ENCODE assay signal across 21 cellular contexts in genomic region chr1:19177811-19178210, GRCh38. TPM values are rescaled to one million over a fixed set of nuclear protein-coding genes. Genes with fewer than 3 reads are reported as not detected.
DNase-seq lines count a peak whose midpoint lies in the region; ATAC-seq, FAIRE-seq and TF ChIP-seq lines count a peak whose summit lies in the region.
"Had no signal": no experiment of that assay in that cellular context is flagged by ENCODE, and none has a peak within 500 bp of the region (broad histone marks: within the 10 kb centered on the region; RNA-seq: fewer than 3 reads in every experiment).

No MANE protein-coding gene starts in this region.

- TF ChIP-seq CTCF in right lobe of liver (IDR thresholded peaks at IDR 0.05) (no peak), HepG2 (CRISPR knock-in tag; IDR thresholded peaks at IDR 0.05) (no peak), A673 (conservative IDR thresholded peaks at IDR 0.05; ENCODE audit: low read depth, low read length) (no peak)

- in situ Hi-C loops in HepG2 (cut with HindIII; ENCODE audit: extremely low pct_ligation_motif_present, low pct_unique_long_range_greater_than_20kb), result loop anchor here (10.0 kb wide), 1 partner anchor 57 kb away; no protein-coding TSS in a partner anchor

- CTCF ChIA-PET in HepG2 (lab: Yijun Ruan, JAX; ENCODE audit: low intra/inter-chr PET ratio, low total read pairs), result no interaction called here
- CTCF ChIA-PET in A673 (lab: Charles Lee), result interaction anchor here (0.9 kb wide), 1 partner anchor 476 kb away, joined by 3 read pairs; no protein-coding TSS in a partner anchor

- TF ChIP-seq POLR2A in right lobe of liver (IDR thresholded peaks at IDR 0.05), result no peak
- TF ChIP-seq POLR2A in HepG2 (IDR thresholded peaks at IDR 0.05; ENCODE audit: insufficient read depth in 1 of 2, low read depth in 2 of 2, low read length in 2 of 2), result no peak

- H4K20me1 ChIP-seq in HepG2 (ENCODE audit: insufficient read depth, low read length), result no peaks in the 10 kb centered on the region

- no peak overlapping the region for H2AFZ ChIP-seq in HepG2 (ENCODE audit: low read length)
- H2AFZ ChIP-seq: GM23338 had no signal

- peak overlapping the region; percentile 51 for H3K27ac Mint-ChIP-seq in memory B cell
- H3K27ac Mint-ChIP-seq: B cell; CD4-positive, alpha-beta T cell; GM23338; H9 had no signal

- BruUV-seq in HepG2 (replicated peaks; lab: Mats Ljungman, UMichigan) (no TSS peak), A673 (replicated peaks; lab: Mats Ljungman, UMichigan) (no TSS peak)

- POLR2A ChIA-PET in HepG2 (lab: Yijun Ruan, JAX) (no interaction called here), A673 (lab: Charles Lee; ENCODE audit: low non-redundant PET) (no interaction called here)

- no peak overlapping the region for H3K4me2 ChIP-seq in HepG2 (ENCODE audit: low read depth, low read length)
- H3K4me2 ChIP-seq: BLaER1, GM23338 had no signal

- H3K27me3 ChIP-seq in right lobe of liver (no peaks in the 10 kb centered on the region), HepG2 (ENCODE audit: control insufficient read depth in 1 of 2, insufficient read depth in 2 of 2, low read length in 2 of 2) (no peaks in the 10 kb centered on the region), SJCRH30 (no peaks in the 10 kb centered on the region), A673 (replicated peaks; ENCODE audit: insufficient read depth, low read depth, low read length, poor library complexity) (no peaks in the 10 kb centered on the region)
- H3K27me3 ChIP-seq: BLaER1 had no signal

- DNase-seq in right lobe of liver (no peak), HepG2 (ENCODE audit: low spot score) (no peak), SJCRH30 (peak; percentile 59 to 74), memory B cell (ENCODE audit: low spot score in 2 of 2) (no peak), activated gamma-delta T cell treated with Interleukin-2 at 50 U/mL for 16 hours (no peak), A673 (ENCODE audit: low spot score) (no peak)
- DNase-seq: CD4-positive, alpha-beta T cell; CD8-positive, alpha-beta memory T cell; DMS 273 treated with DMSO at 0.1 percent for 48 hours; DMS79; EL; GDM1; H9 had no signal

- ATAC-seq in right lobe of liver, result no peak
- no peak; the same call in 2 of the 3 replicates for ATAC-seq in HepG2
- ATAC-seq in memory B cell (ENCODE audit: low read depth), result no peak
- ATAC-seq: GM12878, GM23338, HCT116 had no signal

- no peak for FAIRE-seq in HepG2 (lab: Jason Lieb, UNC)
- FAIRE-seq: D721Med, GM12878, GM19239 had no signal

- H3K27me3 Mint-ChIP-seq in memory B cell, result no peaks in the 10 kb centered on the region
- H3K27me3 Mint-ChIP-seq: B cell; CD4-positive, alpha-beta T cell; CD8-positive, alpha-beta memory T cell had no signal

- peaks cover 3 to 60% (median 42%) of the 10 kb centered on the region in 4 donors for H3K36me3 ChIP-seq in right lobe of liver
- H3K36me3 ChIP-seq in HepG2 (replicated peaks in 1 of 2; ENCODE audit: control insufficient read depth in 1 of 2, insufficient read depth in 2 of 2, low read length in 2 of 2), result peaks cover 34 to 90% of the 10 kb centered on the region in 2 experiments
- peaks cover 74% of the 10 kb centered on the region for H3K36me3 ChIP-seq in SJCRH30
- peaks cover 91% of the 10 kb centered on the region for H3K36me3 ChIP-seq in A673 (ENCODE audit: insufficient read depth, low read length, poor library complexity, severe bottlenecking)

- 94% methylated on average over 2 of the region's 2 CpGs for WGBS in right lobe of liver (ENCODE audit: insufficient coverage, low coverage, low lambda C conversion rate, missing lambda C conversion rate)
- WGBS in HepG2 (ENCODE audit: low lambda C conversion rate), result 96% methylated on average over 2 of the region's 2 CpGs

- H3K4me3 Mint-ChIP-seq in memory B cell, result no peak overlapping the region
- H3K4me3 Mint-ChIP-seq: B cell; CD4-positive, alpha-beta T cell; CD8-positive, alpha-beta memory T cell; GM23338; H9 had no signal

- H3K9ac ChIP-seq in HepG2 (ENCODE audit: insufficient read depth, low read depth, low read length), result no peak overlapping the region
- H3K9ac ChIP-seq: BLaER1 had no signal

- H3K4me1 Mint-ChIP-seq in memory B cell, result peaks cover 2% of the 10 kb centered on the region
- H3K4me1 Mint-ChIP-seq: B cell, GM23338, H9 had no signal

- no peaks in the 10 kb centered on the region for H3K79me2 ChIP-seq in HepG2 (ENCODE audit: insufficient read depth, low read length)

- intact Hi-C loops in right lobe of liver (cut with DNase I), result no loop called here
- intact Hi-C loops in HepG2 (cut with micrococcal nuclease; ENCODE audit: unreplicated experiment), result loop anchor here (2.0 kb wide), 1 partner anchor 63 kb away; no protein-coding TSS in a partner anchor
- intact Hi-C loops in A673 (cut with micrococcal nuclease; ENCODE audit: unreplicated experiment), result no loop called here

- peaks cover 0 to 35% (median 14%) of the 10 kb centered on the region in 4 donors for H3K4me1 ChIP-seq in right lobe of liver
- no peaks in the 10 kb centered on the region for H3K4me1 ChIP-seq in HepG2 (ENCODE audit: insufficient read depth, low read length)
- H3K4me1 ChIP-seq in SJCRH30, result peaks cover 16% of the 10 kb centered on the region
- no peaks in the 10 kb centered on the region for H3K4me1 ChIP-seq in A673 (ENCODE audit: insufficient read depth, low read length, poor library complexity, severe bottlenecking)

- TF ChIP-seq EP300 in HepG2 (IDR thresholded peaks at IDR 0.05; ENCODE audit: low read depth in 2 of 2, low read length in 2 of 2) (no peak), HepG2 (CRISPR knock-in tag; IDR thresholded peaks at IDR 0.05; ENCODE audit: borderline replicate concordance) (no peak)

- no peak for TF ChIP-seq RAD21 in HepG2 (CRISPR knock-in tag; IDR thresholded peaks at IDR 0.05)

- peaks cover 36% of the 10 kb centered on the region for H3K36me3 Mint-ChIP-seq in memory B cell

- no peaks in the 10 kb centered on the region for H3K9me3 Mint-ChIP-seq in memory B cell
- H3K9me3 Mint-ChIP-seq: CD4-positive, alpha-beta T cell; CD8-positive, alpha-beta memory T cell; GM23338; H9 had no signal

- H3K27ac ChIP-seq in right lobe of liver, result peak overlapping the region in 2 of 3 donors; percentile 69 to 76
- no peak overlapping the region for H3K27ac ChIP-seq in HepG2 (ENCODE audit: extremely low read length, insufficient read depth, low read length)
- no peak overlapping the region for H3K27ac ChIP-seq in SJCRH30
- H3K27ac ChIP-seq in A673 (ENCODE audit: low read depth, low read length, poor library complexity, severe bottlenecking), result no peak overlapping the region
- H3K27ac ChIP-seq: BLaER1, C4-2B had no signal

- H3K9me3 ChIP-seq in right lobe of liver, result no peaks in the 10 kb centered on the region
- no peaks in the 10 kb centered on the region for H3K9me3 ChIP-seq in HepG2 (ENCODE audit: low read length)
- H3K9me3 ChIP-seq in SJCRH30 (replicated peaks), result no peaks in the 10 kb centered on the region
- no peaks in the 10 kb centered on the region for H3K9me3 ChIP-seq in A673 (ENCODE audit: low read depth, low read length, poor library complexity, severe bottlenecking)
- H3K9me3 ChIP-seq: BLaER1 had no signal

- H3K4me3 ChIP-seq in right lobe of liver, result peak overlapping the region in 2 of 3 donors; percentile 31 to 36
- H3K4me3 ChIP-seq in HepG2 (replicated peaks in 1 of 3; ENCODE audit: insufficient read depth in 1 of 3, low read depth in 2 of 3, low read length in 3 of 3), result no peak overlapping the region
- no peak overlapping the region for H3K4me3 ChIP-seq in SJCRH30
- no peak overlapping the region for H3K4me3 ChIP-seq in A673 (ENCODE audit: low read depth, low read length, poor library complexity, severe bottlenecking)
- H3K4me3 ChIP-seq: BLaER1, GM12878, GM23338 had no signal

TF ChIP-seq in HepG2, 621 proteins besides CTCF, POLR2A, EP300 and RAD21 (continues in another document):
- TF ChIP-seq AGO2 (optimal IDR thresholded peaks at IDR 0.05; ENCODE audit: low read depth, low read length), result no peak
- no peak for TF ChIP-seq ZNF7 (CRISPR knock-in tag; IDR thresholded peaks at IDR 0.05)
- TF ChIP-seq SIN3B (IDR thresholded peaks at IDR 0.05; ENCODE audit: low read length), result no peak
- TF ChIP-seq FOXK1 (CRISPR knock-in tag; IDR thresholded peaks at IDR 0.05; ENCODE audit: borderline replicate concordance, low read depth), result no peak
- no peak for TF ChIP-seq ZNF878 (CRISPR knock-in tag; IDR thresholded peaks at IDR 0.05)
- TF ChIP-seq ZNF792 (CRISPR knock-in tag; IDR thresholded peaks at IDR 0.05), result no peak
- TF ChIP-seq ZNF484 (CRISPR knock-in tag; IDR thresholded peaks at IDR 0.05; ENCODE audit: borderline replicate concordance, low read depth), result no peak

RNA-seq across cellular contexts. Expression of gene UBR4, which starts 32.3 kb away (rescaled TPM):
- total RNA-seq in right lobe of liver, result 100 to 1,000 TPM in 2 of 6 experiments, 10 to 100 TPM in 4; 73.0 to 132 (median 90.1) TPM
- total RNA-seq in HepG2 (2016; rRNA removed; fragmentation: Illumina TruSeq; extraction: Trizol), result 59.1 and 66.2 TPM in 2 replicates
- total RNA-seq in HepG2 (2016; cell fraction: cytosol; rRNA removed; fragmentation: Illumina TruSeq; extraction: Trizol; ENCODE audit: low read depth), result 17.7 and 18.4 TPM in 2 replicates
- total RNA-seq in HepG2 (2016; cell fraction: insoluble cytoplasmic fraction; rRNA removed; fragmentation: Illumina TruSeq; extraction: Trizol), result 53.6 and 64.6 TPM in 2 replicates
- total RNA-seq in HepG2 (2016; cell fraction: membrane; rRNA removed; fragmentation: Illumina TruSeq; extraction: Trizol), result 19.8 and 23.1 TPM in 2 replicates
- 105 and 127 TPM in 2 replicates for total RNA-seq in HepG2 (2016; cell fraction: nucleus; rRNA removed; fragmentation: Illumina TruSeq; extraction: Trizol)
- polyA plus RNA-seq in HepG2 (2011; rRNA removed), result 106 and 137 TPM in 2 replicates
- polyA plus RNA-seq in HepG2 (2011; cell fraction: cytosol; rRNA removed), result 67.5 and 69.8 TPM in 2 replicates
- 915 and 1,017 TPM in 2 replicates for polyA plus RNA-seq in HepG2 (2011; cell fraction: nucleus; rRNA removed)
- 113 and 180 TPM in 2 replicates for polyA plus RNA-seq in HepG2 (2012)
- 6.1 and 6.6 TPM in 2 replicates for polyA plus RNA-seq in HepG2 (2016; cell fraction: cytosol; fragmentation: Illumina TruSeq; extraction: Trizol; ENCODE audit: low read depth)
- polyA plus RNA-seq in HepG2 (2016; cell fraction: insoluble cytoplasmic fraction; fragmentation: Illumina TruSeq; extraction: Trizol; ENCODE audit: low read depth), result 42.9 and 62.8 TPM in 2 replicates
- 9.9 and 10.5 TPM in 2 replicates for polyA plus RNA-seq in HepG2 (2016; cell fraction: membrane; fragmentation: Illumina TruSeq; extraction: Trizol; ENCODE audit: low read depth)
- 262 and 285 TPM in 2 replicates for polyA plus RNA-seq in HepG2 (2016; cell fraction: nucleus; fragmentation: Illumina TruSeq; extraction: Trizol; ENCODE audit: insufficient read depth, low read depth)
- polyA minus RNA-seq in HepG2 (2011; rRNA and poly(A)+ RNA removed; ENCODE audit: low replicate concordance), result 142 and 234 TPM in 2 replicates
- polyA minus RNA-seq in HepG2 (2011; cell fraction: cytosol; rRNA and poly(A)+ RNA removed), result 82.8 and 97.7 TPM in 2 replicates
- polyA minus RNA-seq in HepG2 (2011; cell fraction: nucleus; rRNA and poly(A)+ RNA removed), result 335 and 414 TPM in 2 replicates
- total RNA-seq in SJCRH30 (2014; rRNA removed; shearing (Covaris generic)), result 96.7 and 102 TPM in 2 replicates
- 214 and 221 TPM in 2 replicates for total RNA-seq in A673 (2021)

Comparison
In these comparisons a context has a peak if more than half of its experiments do, and no peak if none do; other contexts are left out.
1. H3K27ac ChIP-seq: peak in right lobe of liver (2 of 3); none in HepG2 (single experiment), SJCRH30 (single experiment) and A673 (single experiment).
2. H3K4me3 ChIP-seq: peak in right lobe of liver (2 of 3); none in HepG2 (0 of 3), SJCRH30 (single experiment) and A673 (single experiment).
3. DNase-seq: peak in SJCRH30 (2 of 2); none in right lobe of liver (0 of 3), HepG2 (single experiment), memory B cell (0 of 2), activated gamma-delta T cell treated with Interleukin-2 at 50 U/mL for 16 hours (single experiment) and A673 (single experiment).